23 cellular contexts compared by ENCODE assay signal in the genomic region with DNA sequence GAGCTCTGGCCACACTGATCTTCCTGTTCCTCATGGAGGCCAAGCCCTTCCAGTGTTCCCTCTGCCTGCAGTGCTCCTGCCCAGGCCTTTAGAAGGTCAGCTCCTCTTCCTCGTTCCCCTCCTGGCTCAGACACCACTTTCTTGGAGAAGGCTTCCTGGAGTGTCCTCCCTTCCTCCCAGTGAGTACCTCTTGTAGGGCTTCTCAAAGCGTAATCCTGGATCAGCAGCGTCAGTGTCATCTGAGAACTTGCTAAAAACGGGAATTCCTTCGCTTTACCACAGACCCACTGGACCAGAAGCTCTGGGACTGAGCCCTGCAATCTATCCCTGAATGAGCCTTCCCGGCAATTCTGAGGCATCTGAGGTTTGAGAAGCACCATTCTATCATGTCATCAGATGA. TPM values are rescaled to one million over a fixed set of nuclear protein-coding genes. Genes with fewer than 3 reads are reported as not detected.
A peak's percentile ranks its signal among the peaks of the same experiment; 100 is the strongest.
DNase-seq lines count a peak whose midpoint lies in the region; ATAC-seq, FAIRE-seq and TF ChIP-seq lines count a peak whose summit lies in the region.
"Had no signal": no experiment of that assay in that cellular context is flagged by ENCODE, and none has a peak within 500 bp of the region (broad histone marks: within the 10 kb centered on the region; RNA-seq: fewer than 3 reads in every experiment).

No MANE protein-coding gene starts in this region.

- peaks cover 13% of the 10 kb centered on the region for H3F3A ChIP-seq in neural progenitor cell (ENCODE audit: low read depth)

- H3K27me3 Mint-ChIP-seq in neural progenitor cell (ENCODE audit: insufficient read depth, low read depth): peaks cover 15% of the 10 kb centered on the region
- no peaks in the 10 kb centered on the region for H3K27me3 Mint-ChIP-seq in activated naive CD8-positive, alpha-beta T cell treated with anti-CD3 and anti-CD28 coated beads, Interleukin-2, amount 50 U/mL, for 24 hours
- H3K27me3 Mint-ChIP-seq: CD4-positive, alpha-beta T cell had no signal

- H3K27me3 ChIP-seq in bronchial epithelial cell (ENCODE audit: control insufficient read depth, insufficient read depth, low read length): no peaks in the 10 kb centered on the region
- peaks cover 37% of the 10 kb centered on the region for H3K27me3 ChIP-seq in neural progenitor cell
- H3K27me3 ChIP-seq: SJSA1 had no signal

- ATAC-seq in activated naive CD8-positive, alpha-beta T cell treated with anti-CD3 and anti-CD28 coated beads, Interleukin-2, amount 50 U/mL, for 24 hours: no peak
- ATAC-seq: GM12878 had no signal

- no peak for TF ChIP-seq CTCF in NB4 (IDR thresholded peaks at IDR 0.05; ENCODE audit: low read depth, low read length)
- no peak for TF ChIP-seq CTCF in bronchial epithelial cell (IDR thresholded peaks at IDR 0.05; ENCODE audit: insufficient read depth, low read length, severe bottlenecking)
- TF ChIP-seq CTCF in neural progenitor cell (IDR thresholded peaks at IDR 0.05): no peak

- no peak for TF ChIP-seq POLR2A in NB4 (IDR thresholded peaks at IDR 0.05; ENCODE audit: extremely low read depth, insufficient read length)

- no peaks in the 10 kb centered on the region for H3K36me3 Mint-ChIP-seq in neural progenitor cell
- H3K36me3 Mint-ChIP-seq in activated naive CD8-positive, alpha-beta T cell treated with anti-CD3 and anti-CD28 coated beads, Interleukin-2, amount 50 U/mL, for 24 hours (ENCODE audit: low read depth): no peaks in the 10 kb centered on the region

- no peak overlapping the region for H3K27ac Mint-ChIP-seq in neural progenitor cell
- no peak overlapping the region for H3K27ac Mint-ChIP-seq in activated naive CD8-positive, alpha-beta T cell treated with anti-CD3 and anti-CD28 coated beads, Interleukin-2, amount 50 U/mL, for 24 hours
- H3K27ac Mint-ChIP-seq: CD4-positive, alpha-beta T cell; HFFc6 had no signal

- H3K36me3 ChIP-seq in bronchial epithelial cell (ENCODE audit: control insufficient read depth, insufficient read depth, low read length) (no peaks in the 10 kb centered on the region), neural progenitor cell (no peaks in the 10 kb centered on the region)
- H3K36me3 ChIP-seq: HAP-1, SJSA1 had no signal

- H3K4me3 ChIP-seq in NB4 (ENCODE audit: low read depth, low read length): no peak overlapping the region
- H3K4me3 ChIP-seq in bronchial epithelial cell (ENCODE audit: low read depth, low read length): no peak overlapping the region
- H3K4me3 ChIP-seq in neural progenitor cell: no peak overlapping the region
- H3K4me3 ChIP-seq: GM12878, HAP-1, SJSA1 had no signal

- H3K4me3 Mint-ChIP-seq in neural progenitor cell: peak overlapping the region; percentile 7
- H3K4me3 Mint-ChIP-seq in activated naive CD8-positive, alpha-beta T cell treated with anti-CD3 and anti-CD28 coated beads, Interleukin-2, amount 50 U/mL, for 24 hours: no peak overlapping the region
- H3K4me3 Mint-ChIP-seq: CD4-positive, alpha-beta T cell; HFFc6 had no signal

- H3K9me3 ChIP-seq in neural progenitor cell (ENCODE audit: low read depth): no peaks in the 10 kb centered on the region
- H3K9me3 ChIP-seq: HAP-1, SJSA1 had no signal

- no peaks in the 10 kb centered on the region for H3K9me3 Mint-ChIP-seq in neural progenitor cell
- no peaks in the 10 kb centered on the region for H3K9me3 Mint-ChIP-seq in activated naive CD8-positive, alpha-beta T cell treated with anti-CD3 and anti-CD28 coated beads, Interleukin-2, amount 50 U/mL, for 24 hours
- H3K9me3 Mint-ChIP-seq: CD4-positive, alpha-beta T cell; HFFc6 had no signal

- FAIRE-seq in bronchial epithelial cell (lab: Jason Lieb, UNC): peak; percentile 50
- FAIRE-seq: D721Med, G401.6, GM12878 had no signal

- H4K20me1 ChIP-seq in neural progenitor cell (ENCODE audit: low read depth): peaks cover 12% of the 10 kb centered on the region

- no peak overlapping the region for H3K27ac ChIP-seq in neural progenitor cell
- H3K27ac ChIP-seq: SJSA1 had no signal

- no peak overlapping the region for H3K4me2 ChIP-seq in neural progenitor cell

- DNase-seq in CD1c-positive myeloid dendritic cell (ENCODE audit: extremely low spot score): peak; percentile 29
- DNase-seq in NB4 (ENCODE audit: low read depth): peak; percentile 42
- DNase-seq in bronchial epithelial cell (ENCODE audit: low read depth): no peak
- no peak for DNase-seq in neural progenitor cell (ENCODE audit: low spot score)
- DNase-seq in activated naive CD8-positive, alpha-beta T cell treated with anti-CD3 and anti-CD28 coated beads, Interleukin-2, amount 50 U/mL, for 24 hours: no peak
- no peak for DNase-seq in NCI-H446 treated with DMSO at 0.1 percent for 48 hours (lab: John Stamatoyannopoulos, UW)
- no peak for DNase-seq in SW 1271 (lab: John Stamatoyannopoulos, UW)
- DNase-seq: CD4-positive, alpha-beta T cell; DMS53; GOT3; HFFc6; NCI-H1092 treated with DMSO at 0.1 percent for 48 hours; NCI-H1436; NCI-H187; NCI-H345; NCI-H524; NCI-H774; RPMI8226 had no signal

- H3K4me1 ChIP-seq in neural progenitor cell: peaks cover 40% of the 10 kb centered on the region

- peaks cover 40% of the 10 kb centered on the region for H3K4me1 Mint-ChIP-seq in neural progenitor cell
- peaks cover 10% of the 10 kb centered on the region for H3K4me1 Mint-ChIP-seq in activated naive CD8-positive, alpha-beta T cell treated with anti-CD3 and anti-CD28 coated beads, Interleukin-2, amount 50 U/mL, for 24 hours

- no peak overlapping the region for H2AFZ ChIP-seq in neural progenitor cell (replicated peaks)

- H3K79me2 ChIP-seq in neural progenitor cell (ENCODE audit: low read depth): no peaks in the 10 kb centered on the region

- no peak overlapping the region for H3K9ac ChIP-seq in neural progenitor cell

RNA-seq across cellular contexts. Expression of gene PDZD7, which starts 3.6 kb away (rescaled TPM):
- 0.13 and 0.26 TPM in 2 replicates for total RNA-seq in bronchial epithelial cell
- total RNA-seq in neural progenitor cell (ENCODE audit: low replicate concordance): 0.25 TPM in 1 of 2 replicates, not detected in the other
- total RNA-seq: GM12878 had no signal

RNA-seq across cellular contexts. Expression of gene SFXN3, which starts 3.8 kb away (rescaled TPM):
- total RNA-seq in bronchial epithelial cell (14.0 and 16.1 TPM in 2 replicates), neural progenitor cell (ENCODE audit: low replicate concordance) (0.09 TPM in 1 of 2 replicates, not detected in the other)

RNA-seq across cellular contexts. Expression of gene LZTS2, which starts 27.7 kb away (rescaled TPM):
- total RNA-seq in bronchial epithelial cell (30.0 and 36.5 TPM in 2 replicates), neural progenitor cell (ENCODE audit: low replicate concordance) (34.7 and 111 TPM in 2 replicates)

RNA-seq across cellular contexts. Expression of gene KAZALD1, which starts 34.5 kb away (rescaled TPM):
- total RNA-seq in bronchial epithelial cell (1.6 and 4.0 TPM in 2 replicates), neural progenitor cell (ENCODE audit: low replicate concordance) (0.77 and 1.8 TPM in 2 replicates)
- total RNA-seq: CD4-positive, alpha-beta T cell had no signal

RNA-seq across cellular contexts. Expression of gene TWNK, which starts 39.9 kb away (rescaled TPM):
- total RNA-seq in bronchial epithelial cell: 7.9 and 14.7 TPM in 2 replicates
- 6.4 and 7.1 TPM in 2 replicates for total RNA-seq in neural progenitor cell (ENCODE audit: low replicate concordance)

Comparison
In these comparisons a context has a peak if more than half of its experiments do, and no peak if none do; other contexts are left out.
1. DNase-seq: peak in CD1c-positive myeloid dendritic cell (single experiment) and NB4 (single experiment); none in bronchial epithelial cell (single experiment), neural progenitor cell (single experiment), activated naive CD8-positive, alpha-beta T cell treated with anti-CD3 and anti-CD28 coated beads, Interleukin-2, amount 50 U/mL, for 24 hours (single experiment), NCI-H446 treated with DMSO at 0.1 percent for 48 hours (single experiment) and SW 1271 (0 of 2).
2. RNA of gene SFXN3, which starts 3.8 kb away (total RNA-seq): 14.0 to 16.1 TPM in bronchial epithelial cell; 0.09 TPM in neural progenitor cell; every median in the first group is over 10 times any median in the second.